25 cellular contexts compared by ENCODE assay signal in genomic region chr7:14740606-14741005, GRCh38.
"Had no signal": no experiment of that assay in that cellular context is flagged by ENCODE, and none has a peak within 500 bp of the region (broad histone marks: within the 10 kb centered on the region; RNA-seq: fewer than 3 reads in every experiment).

No MANE protein-coding gene starts in this region.

- DNase-seq: cortex of kidney; effector CD8-positive, alpha-beta T cell; effector memory CD8-positive, alpha-beta T cell; endodermal cell; erythroblast; esophagus squamous epithelium; foreskin fibroblast; foreskin melanocyte; gastrocnemius medialis; glutamatergic neuron; head of caudate nucleus; heart right ventricle; hippocampal formation; left cardiac atrium; left lung; left ventricle myocardium superior; lower lobe of right lung; mesenchymal stem cell; mucosa of descending colon; naive B cell; naive thymus-derived CD8-positive, alpha-beta T cell had no signal

- H3K4me1 ChIP-seq: esophagus squamous epithelium, gastrocnemius medialis, heart right ventricle, left lung, lower lobe of right lung had no signal

- FAIRE-seq: endometrium, islet of Langerhans, keratinocyte had no signal

- H3K27ac ChIP-seq: epithelial cell of prostate, esophagus squamous epithelium, gastrocnemius medialis, heart right ventricle, left lung, lower lobe of right lung had no signal

- H3K9me3 ChIP-seq: gastrocnemius medialis had no signal

- H3K4me3 ChIP-seq: esophagus squamous epithelium, gastrocnemius medialis, heart right ventricle, left lung, lower lobe of right lung, mucosa of descending colon had no signal

- H3K36me3 ChIP-seq: esophagus squamous epithelium, gastrocnemius medialis, heart right ventricle, left lung, lower lobe of right lung had no signal

- H3K27me3 ChIP-seq: esophagus squamous epithelium, gastrocnemius medialis, heart right ventricle, left lung had no signal
